In the genomic region with DNA sequence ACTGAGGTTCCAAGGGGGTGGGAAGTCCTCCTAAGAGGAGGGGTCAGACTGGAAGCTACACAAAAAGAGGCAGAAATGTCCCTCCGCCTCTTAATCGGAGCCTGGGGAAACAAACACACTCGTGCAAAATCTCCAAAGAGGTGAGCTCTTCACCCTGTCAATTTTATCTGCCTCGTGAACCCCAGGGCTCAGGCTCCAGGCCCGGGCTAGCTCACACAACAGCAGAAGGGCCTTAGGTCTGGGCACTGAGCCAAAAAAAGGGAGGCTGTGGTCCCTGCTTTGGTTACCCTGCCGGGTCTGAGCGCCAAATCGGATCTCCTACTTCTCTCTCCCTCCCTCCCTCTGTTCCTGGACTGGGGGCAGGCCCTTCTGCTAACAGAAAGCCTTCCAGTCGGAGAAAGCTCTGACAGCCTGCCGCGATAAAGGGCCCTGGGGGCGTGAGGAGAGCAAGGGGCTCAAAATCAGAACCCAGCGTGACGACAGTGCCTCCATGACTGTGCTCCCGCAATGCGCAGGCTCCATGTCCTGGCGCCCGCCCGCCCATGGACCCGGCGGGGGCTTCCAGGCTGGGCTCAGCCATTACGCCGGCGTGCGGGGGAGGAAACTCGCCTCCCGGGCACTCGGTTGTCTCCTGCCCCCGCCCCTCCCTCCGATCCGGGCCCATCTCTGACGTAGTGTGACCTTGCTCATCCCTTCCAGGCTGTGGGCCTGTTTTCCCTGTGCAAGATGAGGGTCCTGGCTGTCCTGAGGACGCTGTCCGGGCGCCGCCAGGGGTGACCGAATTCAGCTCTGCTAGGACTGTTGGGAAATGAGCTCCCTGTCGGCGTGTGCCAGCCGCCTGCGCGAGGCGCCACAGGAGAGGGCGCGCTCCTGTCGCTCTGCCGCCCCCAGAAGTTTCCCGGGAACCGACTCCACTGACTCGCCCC, we compare ENCODE assay signal across 1 cellular context.
A peak's percentile ranks its signal among the peaks of the same experiment; 100 is the strongest.
TF ChIP-seq lines count a peak whose summit lies in the region.

No MANE protein-coding gene starts in this region.

TF ChIP-seq in K562, 482 proteins besides CTCF, POLR2A, EP300 and RAD21 (continued from another document and continues in another):
- TF ChIP-seq, protein P1, sequence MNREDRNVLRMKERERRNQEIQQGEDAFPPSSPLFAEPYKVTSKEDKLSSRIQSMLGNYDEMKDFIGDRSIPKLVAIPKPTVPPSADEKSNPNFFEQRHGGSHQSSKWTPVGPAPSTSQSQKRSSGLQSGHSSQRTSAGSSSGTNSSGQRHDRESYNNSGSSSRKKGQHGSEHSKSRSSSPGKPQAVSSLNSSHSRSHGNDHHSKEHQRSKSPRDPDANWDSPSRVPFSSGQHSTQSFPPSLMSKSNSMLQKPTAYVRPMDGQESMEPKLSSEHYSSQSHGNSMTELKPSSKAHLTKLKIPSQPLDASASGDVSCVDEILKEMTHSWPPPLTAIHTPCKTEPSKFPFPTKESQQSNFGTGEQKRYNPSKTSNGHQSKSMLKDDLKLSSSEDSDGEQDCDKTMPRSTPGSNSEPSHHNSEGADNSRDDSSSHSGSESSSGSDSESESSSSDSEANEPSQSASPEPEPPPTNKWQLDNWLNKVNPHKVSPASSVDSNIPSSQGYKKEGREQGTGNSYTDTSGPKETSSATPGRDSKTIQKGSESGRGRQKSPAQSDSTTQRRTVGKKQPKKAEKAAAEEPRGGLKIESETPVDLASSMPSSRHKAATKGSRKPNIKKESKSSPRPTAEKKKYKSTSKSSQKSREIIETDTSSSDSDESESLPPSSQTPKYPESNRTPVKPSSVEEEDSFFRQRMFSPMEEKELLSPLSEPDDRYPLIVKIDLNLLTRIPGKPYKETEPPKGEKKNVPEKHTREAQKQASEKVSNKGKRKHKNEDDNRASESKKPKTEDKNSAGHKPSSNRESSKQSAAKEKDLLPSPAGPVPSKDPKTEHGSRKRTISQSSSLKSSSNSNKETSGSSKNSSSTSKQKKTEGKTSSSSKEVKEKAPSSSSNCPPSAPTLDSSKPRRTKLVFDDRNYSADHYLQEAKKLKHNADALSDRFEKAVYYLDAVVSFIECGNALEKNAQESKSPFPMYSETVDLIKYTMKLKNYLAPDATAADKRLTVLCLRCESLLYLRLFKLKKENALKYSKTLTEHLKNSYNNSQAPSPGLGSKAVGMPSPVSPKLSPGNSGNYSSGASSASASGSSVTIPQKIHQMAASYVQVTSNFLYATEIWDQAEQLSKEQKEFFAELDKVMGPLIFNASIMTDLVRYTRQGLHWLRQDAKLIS (CRISPR knock-in tag; IDR thresholded peaks at IDR 0.05): 0 out of 2 replicates have a peak, but pooled peaks have one; percentile 63
- TF ChIP-seq GATA2 (CRISPR knock-in tag; IDR thresholded peaks at IDR 0.05): no peak
- TF ChIP-seq ZKSCAN1 (IDR thresholded peaks at IDR 0.05; ENCODE audit: low read depth, low read length): peak; percentile 49; the same call in 1 of the 2 replicates
- TF ChIP-seq NONO (IDR thresholded peaks at IDR 0.05; ENCODE audit: low read depth in 2 of 2, low read length in 1 of 2): peak; percentile 39 to 56; a peak in 1 of 4 replicates
- TF ChIP-seq, protein P2, sequence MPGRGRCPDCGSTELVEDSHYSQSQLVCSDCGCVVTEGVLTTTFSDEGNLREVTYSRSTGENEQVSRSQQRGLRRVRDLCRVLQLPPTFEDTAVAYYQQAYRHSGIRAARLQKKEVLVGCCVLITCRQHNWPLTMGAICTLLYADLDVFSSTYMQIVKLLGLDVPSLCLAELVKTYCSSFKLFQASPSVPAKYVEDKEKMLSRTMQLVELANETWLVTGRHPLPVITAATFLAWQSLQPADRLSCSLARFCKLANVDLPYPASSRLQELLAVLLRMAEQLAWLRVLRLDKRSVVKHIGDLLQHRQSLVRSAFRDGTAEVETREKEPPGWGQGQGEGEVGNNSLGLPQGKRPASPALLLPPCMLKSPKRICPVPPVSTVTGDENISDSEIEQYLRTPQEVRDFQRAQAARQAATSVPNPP (IDR thresholded peaks at IDR 0.05; ENCODE audit: borderline replicate concordance, insufficient read depth, insufficient read length): no peak
- TF ChIP-seq RUNX1 (IDR thresholded peaks at IDR 0.05; ENCODE audit: low read depth): no peak
- no peak for TF ChIP-seq KLF13 (tag; IDR thresholded peaks at IDR 0.05; ENCODE audit: borderline replicate concordance, low read depth)
- peak; percentile 52 for TF ChIP-seq CHD1 (IDR thresholded peaks at IDR 0.05; ENCODE audit: low read length)
- TF ChIP-seq ZBTB12 (CRISPR knock-in tag; IDR thresholded peaks at IDR 0.05): no peak; the same call in 1 of the 2 replicates
- TF ChIP-seq ARID3B (CRISPR knock-in tag; IDR thresholded peaks at IDR 0.05; ENCODE audit: borderline replicate concordance): no peak
- peak; percentile 14 for TF ChIP-seq NEUROD1 (IDR thresholded peaks at IDR 0.05; ENCODE audit: borderline replicate concordance, low read depth, low read length, partially characterized antibody)
- TF ChIP-seq CBFA2T2 (conservative IDR thresholded peaks at IDR 0.05): no peak
- TF ChIP-seq SMARCC2 (IDR thresholded peaks at IDR 0.05; ENCODE audit: low read depth): 0 out of 2 replicates have a peak, but pooled peaks have one; percentile 18
- peak; percentile 65; the same call in 1 of the 2 replicates for TF ChIP-seq PHF8 (IDR thresholded peaks at IDR 0.05; ENCODE audit: borderline replicate concordance, low read length)
- TF ChIP-seq ZNF583 (CRISPR knock-in tag; IDR thresholded peaks at IDR 0.05): peak; percentile 49; the same call in 1 of the 2 replicates
- TF ChIP-seq POLR2AphosphoS5 (IDR thresholded peaks at IDR 0.05; ENCODE audit: control insufficient read depth, insufficient read depth, low read depth, low read length): peak; percentile 48; the same call in 1 of the 2 replicates
- no peak for TF ChIP-seq RFX7 (CRISPR knock-in tag; IDR thresholded peaks at IDR 0.05)
- TF ChIP-seq ZNF133 (CRISPR knock-in tag; IDR thresholded peaks at IDR 0.05): no peak
- TF ChIP-seq PATZ1 (CRISPR knock-in tag; IDR thresholded peaks at IDR 0.05; ENCODE audit: borderline replicate concordance): no peak
- TF ChIP-seq, protein P3, sequence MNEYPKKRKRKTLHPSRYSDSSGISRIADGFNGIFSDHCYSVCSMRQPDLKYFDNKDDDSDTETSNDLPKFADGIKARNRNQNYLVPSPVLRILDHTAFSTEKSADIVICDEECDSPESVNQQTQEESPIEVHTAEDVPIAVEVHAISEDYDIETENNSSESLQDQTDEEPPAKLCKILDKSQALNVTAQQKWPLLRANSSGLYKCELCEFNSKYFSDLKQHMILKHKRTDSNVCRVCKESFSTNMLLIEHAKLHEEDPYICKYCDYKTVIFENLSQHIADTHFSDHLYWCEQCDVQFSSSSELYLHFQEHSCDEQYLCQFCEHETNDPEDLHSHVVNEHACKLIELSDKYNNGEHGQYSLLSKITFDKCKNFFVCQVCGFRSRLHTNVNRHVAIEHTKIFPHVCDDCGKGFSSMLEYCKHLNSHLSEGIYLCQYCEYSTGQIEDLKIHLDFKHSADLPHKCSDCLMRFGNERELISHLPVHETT (CRISPR knock-in tag; conservative IDR thresholded peaks at IDR 0.05 in 1 of 2, IDR thresholded peaks at IDR 0.05 in 1 of 2): peak in 1 of 2 experiments; percentile 86; a peak in 2 of 4 replicates
- TF ChIP-seq IRF2 (CRISPR knock-in tag; IDR thresholded peaks at IDR 0.05): no peak
- no peak for TF ChIP-seq ZNF24 (IDR thresholded peaks at IDR 0.05)
- TF ChIP-seq PREB (CRISPR knock-in tag; IDR thresholded peaks at IDR 0.05): no peak
- TF ChIP-seq, protein P4, sequence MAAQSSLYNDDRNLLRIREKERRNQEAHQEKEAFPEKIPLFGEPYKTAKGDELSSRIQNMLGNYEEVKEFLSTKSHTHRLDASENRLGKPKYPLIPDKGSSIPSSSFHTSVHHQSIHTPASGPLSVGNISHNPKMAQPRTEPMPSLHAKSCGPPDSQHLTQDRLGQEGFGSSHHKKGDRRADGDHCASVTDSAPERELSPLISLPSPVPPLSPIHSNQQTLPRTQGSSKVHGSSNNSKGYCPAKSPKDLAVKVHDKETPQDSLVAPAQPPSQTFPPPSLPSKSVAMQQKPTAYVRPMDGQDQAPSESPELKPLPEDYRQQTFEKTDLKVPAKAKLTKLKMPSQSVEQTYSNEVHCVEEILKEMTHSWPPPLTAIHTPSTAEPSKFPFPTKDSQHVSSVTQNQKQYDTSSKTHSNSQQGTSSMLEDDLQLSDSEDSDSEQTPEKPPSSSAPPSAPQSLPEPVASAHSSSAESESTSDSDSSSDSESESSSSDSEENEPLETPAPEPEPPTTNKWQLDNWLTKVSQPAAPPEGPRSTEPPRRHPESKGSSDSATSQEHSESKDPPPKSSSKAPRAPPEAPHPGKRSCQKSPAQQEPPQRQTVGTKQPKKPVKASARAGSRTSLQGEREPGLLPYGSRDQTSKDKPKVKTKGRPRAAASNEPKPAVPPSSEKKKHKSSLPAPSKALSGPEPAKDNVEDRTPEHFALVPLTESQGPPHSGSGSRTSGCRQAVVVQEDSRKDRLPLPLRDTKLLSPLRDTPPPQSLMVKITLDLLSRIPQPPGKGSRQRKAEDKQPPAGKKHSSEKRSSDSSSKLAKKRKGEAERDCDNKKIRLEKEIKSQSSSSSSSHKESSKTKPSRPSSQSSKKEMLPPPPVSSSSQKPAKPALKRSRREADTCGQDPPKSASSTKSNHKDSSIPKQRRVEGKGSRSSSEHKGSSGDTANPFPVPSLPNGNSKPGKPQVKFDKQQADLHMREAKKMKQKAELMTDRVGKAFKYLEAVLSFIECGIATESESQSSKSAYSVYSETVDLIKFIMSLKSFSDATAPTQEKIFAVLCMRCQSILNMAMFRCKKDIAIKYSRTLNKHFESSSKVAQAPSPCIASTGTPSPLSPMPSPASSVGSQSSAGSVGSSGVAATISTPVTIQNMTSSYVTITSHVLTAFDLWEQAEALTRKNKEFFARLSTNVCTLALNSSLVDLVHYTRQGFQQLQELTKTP (IDR thresholded peaks at IDR 0.05; ENCODE audit: low read depth in 1 of 2, partially characterized antibody in 2 of 2): no peak
- 0 out of 2 replicates have a peak, but pooled peaks have one; percentile 57 for TF ChIP-seq RBM14 (IDR thresholded peaks at IDR 0.05; ENCODE audit: borderline replicate concordance, insufficient read depth, low read depth, low read length)
- TF ChIP-seq FIP1L1 (IDR thresholded peaks at IDR 0.05; ENCODE audit: low read depth, low read length, poor library complexity, severe bottlenecking): peak; percentile 82
- TF ChIP-seq ZNF224 (CRISPR knock-in tag; IDR thresholded peaks at IDR 0.05): no peak
- peak; percentile 74 for TF ChIP-seq PCBP1 (IDR thresholded peaks at IDR 0.05; ENCODE audit: low read depth, low read length, poor library complexity, severe bottlenecking)
- TF ChIP-seq MBD2 (IDR thresholded peaks at IDR 0.05; ENCODE audit: borderline replicate concordance, low read depth): no peak
- TF ChIP-seq MXI1 (IDR thresholded peaks at IDR 0.05; ENCODE audit: low read depth, low read length): no peak
